Comparison of ENCODE assay signal across 21 cellular contexts in genomic region chr9:4079906-4080305, GRCh38.
DNase-seq lines count a peak whose midpoint lies in the region; ATAC-seq, FAIRE-seq and TF ChIP-seq lines count a peak whose summit lies in the region.
"Had no signal": no experiment of that assay in that cellular context is flagged by ENCODE, and none has a peak within 500 bp of the region (broad histone marks: within the 10 kb centered on the region; RNA-seq: fewer than 3 reads in every experiment).

No MANE protein-coding gene starts in this region.

- FAIRE-seq in astrocyte (lab: Jason Lieb, UNC), result no peak
- FAIRE-seq: GM12891, GM19239, HepG2, HTR-8/SVneo had no signal

- H3K9ac ChIP-seq in astrocyte (ENCODE audit: low read length), result no peak overlapping the region
- H3K9ac ChIP-seq in neural progenitor cell, result no peak overlapping the region
- H3K9ac ChIP-seq: BLaER1, GM23248 had no signal

- H3K9me3 ChIP-seq in astrocyte (ENCODE audit: insufficient read depth, low read depth, low read length) (no peaks in the 10 kb centered on the region), neural progenitor cell (ENCODE audit: low read depth) (no peaks in the 10 kb centered on the region)
- H3K9me3 ChIP-seq: BLaER1 had no signal

- H2AFZ ChIP-seq in astrocyte (ENCODE audit: low read depth, low read length) (no peak overlapping the region), neural progenitor cell (replicated peaks) (no peak overlapping the region)
- H2AFZ ChIP-seq: GM23248 had no signal

- CTCF ChIA-PET in activated CD8-positive, alpha-beta memory T cell treated with anti-CD3 and anti-CD28 coated beads, Interleukin-2, amount 10 ng/mL, durations not matched to agents 7 days and 5 days (lab: Charles Lee), result no interaction called here

- H3K4me3 ChIP-seq in astrocyte (ENCODE audit: insufficient read depth, low read depth, low read length), result no peak overlapping the region
- no peak overlapping the region for H3K4me3 ChIP-seq in neural progenitor cell
- H3K4me3 ChIP-seq: BLaER1, GM23248 had no signal

- H3K36me3 Mint-ChIP-seq in astrocyte (ENCODE audit: low read depth, unreplicated experiment) (peaks cover 6% of the 10 kb centered on the region), neural progenitor cell (peaks cover 16% of the 10 kb centered on the region)
- no peaks in the 10 kb centered on the region for H3K36me3 Mint-ChIP-seq in activated CD8-positive, alpha-beta memory T cell treated with anti-CD3 and anti-CD28 coated beads, Interleukin-2, amount 10 ng/mL, durations not matched to agents 7 days and 5 days
- H3K36me3 Mint-ChIP-seq: CD14-positive monocyte; CD4-positive, alpha-beta memory T cell; IgD-negative memory B cell had no signal

- ATAC-seq in activated CD8-positive, alpha-beta memory T cell treated with anti-CD3 and anti-CD28 coated beads, Interleukin-2, amount 10 ng/mL, durations not matched to agents 7 days and 5 days, result no peak
- no peak for ATAC-seq in HG03378 (IDR thresholded peaks at IDR 0.05; ENCODE audit: unreplicated experiment)
- no peak for ATAC-seq in GM21515 (IDR thresholded peaks at IDR 0.05; ENCODE audit: unreplicated experiment)
- ATAC-seq: HepG2 had no signal

- H3K4me1 ChIP-seq in astrocyte (ENCODE audit: insufficient read depth, low read length) (peaks cover 6% of the 10 kb centered on the region), neural progenitor cell (peaks cover 32% of the 10 kb centered on the region)
- H3K4me1 ChIP-seq: BLaER1 had no signal

- H3K36me3 ChIP-seq in astrocyte (ENCODE audit: insufficient read depth, low read length), result no peaks in the 10 kb centered on the region
- no peaks in the 10 kb centered on the region for H3K36me3 ChIP-seq in neural progenitor cell
- H3K36me3 ChIP-seq: BLaER1 had no signal

- H4K20me1 ChIP-seq in astrocyte (ENCODE audit: insufficient read depth, low read length) (peaks cover 7% of the 10 kb centered on the region), neural progenitor cell (ENCODE audit: low read depth) (no peaks in the 10 kb centered on the region)
- H4K20me1 ChIP-seq: BLaER1 had no signal

- H3K4me2 ChIP-seq in astrocyte (ENCODE audit: low read length) (no peak overlapping the region), neural progenitor cell (peak overlapping the region; percentile 13)
- H3K4me2 ChIP-seq: BLaER1 had no signal

- DNase-seq in EL (peak; percentile 35), HT1080 (ENCODE audit: low read depth) (peak; percentile 14), astrocyte (ENCODE audit: low read depth) (no peak), neural progenitor cell (ENCODE audit: low spot score) (no peak), mucosa of gallbladder (ENCODE audit: low spot score) (no peak)
- DNase-seq in activated CD8-positive, alpha-beta memory T cell treated with anti-CD3 and anti-CD28 coated beads, Interleukin-2, amount 10 ng/mL, durations not matched to agents 7 days and 5 days, result no peak
- DNase-seq: CD4-positive, alpha-beta memory T cell; DMS79 treated with DMSO at 0.1 percent for 48 hours; GM23248; HCEC 1CT; KBM-7 had no signal

- no peak overlapping the region for H3K27ac ChIP-seq in astrocyte (ENCODE audit: low read depth, low read length)
- peak overlapping the region; percentile 58 for H3K27ac ChIP-seq in neural progenitor cell
- H3K27ac ChIP-seq: BLaER1, GM23248, HL-60 had no signal

- H3K4me1 Mint-ChIP-seq in astrocyte (ENCODE audit: low read depth, unreplicated experiment) (peaks cover 39% of the 10 kb centered on the region), neural progenitor cell (peaks cover 38% of the 10 kb centered on the region)
- no peaks in the 10 kb centered on the region for H3K4me1 Mint-ChIP-seq in activated CD8-positive, alpha-beta memory T cell treated with anti-CD3 and anti-CD28 coated beads, Interleukin-2, amount 10 ng/mL, durations not matched to agents 7 days and 5 days
- H3K4me1 Mint-ChIP-seq: CD14-positive monocyte; CD4-positive, alpha-beta memory T cell; IgD-negative memory B cell had no signal

- H3K9me3 Mint-ChIP-seq in astrocyte (ENCODE audit: unreplicated experiment), result no peaks in the 10 kb centered on the region
- H3K9me3 Mint-ChIP-seq in neural progenitor cell, result peaks cover 3% of the 10 kb centered on the region
- H3K9me3 Mint-ChIP-seq in activated CD8-positive, alpha-beta memory T cell treated with anti-CD3 and anti-CD28 coated beads, Interleukin-2, amount 10 ng/mL, durations not matched to agents 7 days and 5 days (ENCODE audit: low read depth), result no peaks in the 10 kb centered on the region
- H3K9me3 Mint-ChIP-seq: CD14-positive monocyte had no signal

- H3K27me3 Mint-ChIP-seq in astrocyte (ENCODE audit: low read depth, unreplicated experiment), result no peaks in the 10 kb centered on the region
- no peaks in the 10 kb centered on the region for H3K27me3 Mint-ChIP-seq in neural progenitor cell (ENCODE audit: insufficient read depth, low read depth)
- peaks cover 8% of the 10 kb centered on the region for H3K27me3 Mint-ChIP-seq in activated CD8-positive, alpha-beta memory T cell treated with anti-CD3 and anti-CD28 coated beads, Interleukin-2, amount 10 ng/mL, durations not matched to agents 7 days and 5 days

- H3K27ac Mint-ChIP-seq in astrocyte (ENCODE audit: unreplicated experiment) (peak overlapping the region; percentile 41), neural progenitor cell (no peak overlapping the region)
- H3K27ac Mint-ChIP-seq in activated CD8-positive, alpha-beta memory T cell treated with anti-CD3 and anti-CD28 coated beads, Interleukin-2, amount 10 ng/mL, durations not matched to agents 7 days and 5 days, result no peak overlapping the region
- H3K27ac Mint-ChIP-seq: CD14-positive monocyte; CD4-positive, alpha-beta memory T cell; IgD-negative memory B cell had no signal

- TF ChIP-seq CTCF in astrocyte (IDR thresholded peaks at IDR 0.05; ENCODE audit: insufficient read depth, low read depth, low read length) (no peak), neural progenitor cell (IDR thresholded peaks at IDR 0.05) (no peak)

- H3K4me3 Mint-ChIP-seq in astrocyte (ENCODE audit: unreplicated experiment), result no peak overlapping the region
- no peak overlapping the region for H3K4me3 Mint-ChIP-seq in neural progenitor cell
- no peak overlapping the region for H3K4me3 Mint-ChIP-seq in activated CD8-positive, alpha-beta memory T cell treated with anti-CD3 and anti-CD28 coated beads, Interleukin-2, amount 10 ng/mL, durations not matched to agents 7 days and 5 days
- H3K4me3 Mint-ChIP-seq: CD14-positive monocyte; CD4-positive, alpha-beta memory T cell; IgD-negative memory B cell had no signal

- H3K27me3 ChIP-seq in astrocyte (ENCODE audit: insufficient read depth, low read length) (no peaks in the 10 kb centered on the region), neural progenitor cell (no peaks in the 10 kb centered on the region)
- H3K27me3 ChIP-seq: BLaER1 had no signal

- H3K79me2 ChIP-seq in astrocyte (ENCODE audit: insufficient read depth, low read length) (peaks cover 10% of the 10 kb centered on the region), neural progenitor cell (ENCODE audit: low read depth) (no peaks in the 10 kb centered on the region)

- H3F3A ChIP-seq in neural progenitor cell (ENCODE audit: low read depth), result peaks cover 12% of the 10 kb centered on the region

Comparison
In these comparisons a context has a peak if more than half of its experiments do, and no peak if none do; other contexts are left out.
1. DNase-seq: peak in EL (single experiment) and HT1080 (single experiment); none in astrocyte (single experiment), neural progenitor cell (single experiment), mucosa of gallbladder (single experiment) and activated CD8-positive, alpha-beta memory T cell treated with anti-CD3 and anti-CD28 coated beads, Interleukin-2, amount 10 ng/mL, durations not matched to agents 7 days and 5 days (single experiment).